8 cellular contexts compared by ENCODE assay signal in genomic region chr6:15691250-15691869, GRCh38. TPM values are rescaled to one million over a fixed set of nuclear protein-coding genes. Genes with fewer than 3 reads are reported as not detected.
A peak's percentile ranks its signal among the peaks of the same experiment; 100 is the strongest.
DNase-seq lines count a peak whose midpoint lies in the region; ATAC-seq and TF ChIP-seq lines count a peak whose summit lies in the region.

No MANE protein-coding gene starts in this region.

- H3K4me1 ChIP-seq in mammary epithelial cell (ENCODE audit: insufficient read depth, low read length), result no peaks in the 10 kb centered on the region

- no peak overlapping the region for H2AFZ ChIP-seq in mammary epithelial cell (ENCODE audit: low read depth, low read length)

- in situ Hi-C loops in ACHN (cut with HindIII; ENCODE audit: low pct_ligation_motif_present, low pct_unique_long_range_greater_than_20kb, low sequenced_read_pairs), result no loop called here
- in situ Hi-C loops in mammary epithelial cell (cut with MboI; ENCODE audit: low sequenced_read_pairs in 2 of 2), result loop anchor here (5.0 to 10.0 kb wide), 2 partner anchors 493 to 496 kb away; no protein-coding TSS in a partner anchor

- CTCF ChIA-PET in mammary epithelial cell (lab: Charles Lee; ENCODE audit: low non-redundant PET), result interaction anchor here (0.6 to 1.9 kb wide), 5 partner anchors 82 to 495 kb away, joined by 3 to 14 read pairs (median 4); partner anchors contain the start of gene MYLIP

- intact Hi-C loops in mammary epithelial cell (cut with micrococcal nuclease), result loop anchor here (1.0 to 5.0 kb wide), 5 partner anchors 202 to 586 kb away; no protein-coding TSS in a partner anchor

- ATAC-seq in GM18861 (IDR thresholded peaks at IDR 0.05; ENCODE audit: unreplicated experiment) (peak; percentile 92), HG03108 (IDR thresholded peaks at IDR 0.05; ENCODE audit: unreplicated experiment) (peak; percentile 98)

- peak overlapping the region; percentile 42 for H3K4me2 ChIP-seq in mammary epithelial cell (ENCODE audit: insufficient read depth, low read depth, low read length)

- no TSS peak for BruUV-seq in mammary epithelial cell (replicated peaks; lab: Mats Ljungman, UMichigan)

- no peak overlapping the region for H3K9ac ChIP-seq in mammary epithelial cell (ENCODE audit: insufficient read depth, low read length)

- DNase-seq in ACHN, result peak; percentile 86
- peak; percentile 92 for DNase-seq in NCI-H2196 (lab: John Stamatoyannopoulos, UW; ENCODE audit: unreplicated experiment)
- peak; percentile 73 for DNase-seq in mammary epithelial cell
- DNase-seq in islet precursor cell, result peak; percentile 88
- peak; percentile 86 for DNase-seq in stimulated activated CD4-positive, alpha-beta T cell treated with anti-CD3 and anti-CD28 coated beads, Interleukin-15, amount 100 ng/mL, for 24 hours

- dilution Hi-C loops in mammary epithelial cell (cut with HindIII; ENCODE audit: low sequenced_read_pairs), result loop anchor here (25.0 kb wide), 1 partner anchor 496 kb away; no protein-coding TSS in a partner anchor

- no peaks in the 10 kb centered on the region for H4K20me1 ChIP-seq in mammary epithelial cell (ENCODE audit: insufficient read depth, low read length)

- WGBS in mammary epithelial cell (ENCODE audit: low coverage, missing lambda C conversion rate), result 27% methylated on average over 21 of the region's 23 CpGs

- H3K79me2 ChIP-seq in mammary epithelial cell (ENCODE audit: insufficient read depth, low read length), result no peaks in the 10 kb centered on the region

- H3K9me3 ChIP-seq in mammary epithelial cell (replicated peaks; ENCODE audit: insufficient read depth, low read length), result no peaks in the 10 kb centered on the region

- no peaks in the 10 kb centered on the region for H3K27me3 ChIP-seq in mammary epithelial cell (ENCODE audit: insufficient read depth, low read length)

- H3K4me3 ChIP-seq in mammary epithelial cell (replicated peaks in 1 of 3; ENCODE audit: insufficient read depth in 1 of 3, low read depth in 2 of 3, low read length in 3 of 3), result no peak overlapping the region

- H3K27ac ChIP-seq in VCaP, result peak overlapping the region; percentile 53
- H3K27ac ChIP-seq in mammary epithelial cell (ENCODE audit: insufficient read depth, low read depth, low read length), result no peak overlapping the region

- H3K36me3 ChIP-seq in mammary epithelial cell (ENCODE audit: insufficient read depth, low read length), result no peaks in the 10 kb centered on the region

- TF ChIP-seq CTCF in VCaP (conservative IDR thresholded peaks at IDR 0.05) (peak; percentile 83), mammary epithelial cell (conservative IDR thresholded peaks at IDR 0.05 in 1 of 2, IDR thresholded peaks at IDR 0.05 in 1 of 2; ENCODE audit: extremely low read depth in 1 of 2, insufficient read depth in 1 of 2, low read depth in 1 of 2, low read length in 2 of 2) (peak; percentile 100)

RNA-seq across cellular contexts. Expression of gene DTNBP1, which starts 28.5 kb away (rescaled TPM):
- total RNA-seq in mammary epithelial cell, result 1 to 10 TPM; 2.8 to 9.9 TPM
- polyA plus RNA-seq in mammary epithelial cell, result 11.1 TPM
- 10.1 TPM for polyA minus RNA-seq in mammary epithelial cell
